Comparison of ENCODE assay signal across 8 cellular contexts in genomic region chr3:69740103-69741021, GRCh38. TPM values are rescaled to one million over a fixed set of nuclear protein-coding genes. Genes with fewer than 3 reads are reported as not detected.
DNase-seq lines count a peak whose midpoint lies in the region; ATAC-seq and TF ChIP-seq lines count a peak whose summit lies in the region.

No MANE protein-coding gene starts in this region.

- peaks cover 13% of the 10 kb centered on the region for H3K4me1 Mint-ChIP-seq in endodermal cell

- in situ Hi-C loops in Caki2 (cut with HindIII; ENCODE audit: low pct_unique_long_range_greater_than_20kb, low sequenced_read_pairs) = no loop called here

- H3K9me3 ChIP-seq in endodermal cell (ENCODE audit: control insufficient read depth, low read length) (no peaks in the 10 kb centered on the region), mucosa of stomach (ENCODE audit: control insufficient read depth, low read length) (no peaks in the 10 kb centered on the region)

- TF ChIP-seq CTCF in endodermal cell (conservative IDR thresholded peaks at IDR 0.05) = no peak

- no peaks in the 10 kb centered on the region for H3K36me3 Mint-ChIP-seq in endodermal cell (ENCODE audit: low read depth)

- peak overlapping the region; percentile 76 for H3K4me3 Mint-ChIP-seq in endodermal cell

- H3K27ac Mint-ChIP-seq in endodermal cell = no peak overlapping the region

- H3K27me3 ChIP-seq in endodermal cell (ENCODE audit: control insufficient read depth, insufficient read depth, low read length, poor library complexity, severe bottlenecking) = peaks cover 77% of the 10 kb centered on the region
- no peaks in the 10 kb centered on the region for H3K27me3 ChIP-seq in mucosa of stomach (ENCODE audit: control insufficient read depth, insufficient read depth, low read length)

- 25 to 27% methylated on average over 20 to 26 of the region's 26 CpGs for WGBS in endodermal cell (ENCODE audit: insufficient coverage in 1 of 2, insufficient read length in 1 of 2), 2 experiments

- peak overlapping the region; percentile 92 for H3K4me3 ChIP-seq in endodermal cell (ENCODE audit: low read length)
- peak overlapping the region; percentile 64 for H3K4me3 ChIP-seq in mucosa of stomach (ENCODE audit: low read length)

- H3K9me3 Mint-ChIP-seq in endodermal cell = no peaks in the 10 kb centered on the region

- peaks cover 59% of the 10 kb centered on the region for H3K27me3 Mint-ChIP-seq in endodermal cell (ENCODE audit: insufficient read depth)

- ATAC-seq in GM18858 (IDR thresholded peaks at IDR 0.05; ENCODE audit: unreplicated experiment) = no peak
- ATAC-seq in GM18519 (IDR thresholded peaks at IDR 0.05; ENCODE audit: low FRiP score, unreplicated experiment) = no peak

- H3K4me1 ChIP-seq in endodermal cell (ENCODE audit: control insufficient read depth, insufficient read depth, low read length) (no peaks in the 10 kb centered on the region), mucosa of stomach (ENCODE audit: control insufficient read depth, insufficient read depth, low read length) (no peaks in the 10 kb centered on the region)

- H3K9ac ChIP-seq in endodermal cell (ENCODE audit: extremely low read depth, low read length, poor library complexity, severe bottlenecking) (no peak overlapping the region), mucosa of stomach (ENCODE audit: low read length) (peak overlapping the region; percentile 51)

- H3K27ac ChIP-seq in endodermal cell (ENCODE audit: low read depth, low read length) = no peak overlapping the region

- DNase-seq in Caki2 (ENCODE audit: low read depth) = peak; percentile 4
- peak; percentile 32 for DNase-seq in M059J (ENCODE audit: low read depth)
- DNase-seq in endodermal cell = peak; percentile 91
- no peak for DNase-seq in amniotic stem cell (lab: John Stamatoyannopoulos, UW)
- DNase-seq in effector CD4-positive, alpha-beta T cell = no peak

- H3K36me3 ChIP-seq in endodermal cell (ENCODE audit: control insufficient read depth, insufficient read depth, low read length) (no peaks in the 10 kb centered on the region), mucosa of stomach (ENCODE audit: control insufficient read depth, insufficient read depth, low read length) (no peaks in the 10 kb centered on the region)

RNA-seq across cellular contexts. Expression of gene MITF, which starts 1.1 kb away (rescaled TPM):
- 26.3 and 32.1 TPM in 2 replicates for total RNA-seq in Caki2 (2014; rRNA removed; shearing (Covaris generic); ENCODE audit: low replicate concordance)
- 6.3 and 11.7 TPM in 2 replicates for total RNA-seq in M059J (2014; rRNA removed; shearing (Covaris generic))
- total RNA-seq in endodermal cell = 1 to 10 TPM; 1.8 to 3.0 TPM
- polyA plus RNA-seq in endodermal cell (2013, experiment 1 of 2) = 2.9 TPM
- 1.8 TPM for polyA plus RNA-seq in endodermal cell (2013, experiment 2 of 2)

Comparison
In these comparisons a context has a peak if more than half of its experiments do, and no peak if none do; other contexts are left out.
1. DNase-seq: peak in Caki2 (single experiment), M059J (single experiment) and endodermal cell (single experiment); none in amniotic stem cell (single experiment) and effector CD4-positive, alpha-beta T cell (single experiment).